Comparison of ENCODE assay signal across 1 cellular context in the genomic region with DNA sequence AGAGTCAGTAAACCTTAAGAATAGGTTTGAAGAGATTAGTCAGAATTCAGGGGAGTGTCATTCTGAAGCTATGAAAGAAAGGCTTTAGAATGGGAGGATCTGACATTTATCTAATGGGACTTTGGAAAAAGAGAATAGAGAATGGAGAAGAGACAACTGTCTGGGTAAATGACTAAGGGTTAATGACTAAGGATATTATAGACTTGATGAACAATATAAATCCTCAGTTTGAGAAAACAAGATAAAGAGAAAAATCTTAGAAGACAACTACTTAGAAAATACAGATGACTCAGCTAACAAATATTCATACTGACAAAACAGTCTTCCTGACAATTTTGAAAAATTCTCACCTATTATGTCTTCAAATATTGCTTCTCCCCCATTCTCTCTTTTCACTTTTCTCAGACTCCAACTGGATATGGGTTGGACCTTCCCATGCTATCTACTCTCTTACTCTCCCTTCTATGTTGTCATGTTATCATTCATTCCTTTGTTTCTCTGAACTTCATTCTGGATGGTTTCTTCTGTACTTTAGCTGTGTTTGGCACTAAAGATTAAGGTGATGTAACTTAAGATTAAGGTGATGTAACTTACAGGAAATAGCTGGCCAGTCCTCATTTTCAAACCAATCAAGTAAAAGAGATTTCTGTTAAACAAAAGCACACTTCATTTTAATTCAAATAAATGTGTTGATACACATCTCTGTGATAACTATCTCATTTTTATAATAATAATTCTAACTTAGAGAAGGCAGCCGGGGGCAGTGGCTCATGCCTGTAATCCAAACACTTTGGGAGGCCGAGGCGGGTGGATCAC.
TF ChIP-seq lines count a peak whose summit lies in the region.

No MANE protein-coding gene starts in this region.

TF ChIP-seq in K562, 482 proteins besides CTCF, POLR2A, EP300 and RAD21 (continued from another document and continues in another):
- TF ChIP-seq, protein P1, sequence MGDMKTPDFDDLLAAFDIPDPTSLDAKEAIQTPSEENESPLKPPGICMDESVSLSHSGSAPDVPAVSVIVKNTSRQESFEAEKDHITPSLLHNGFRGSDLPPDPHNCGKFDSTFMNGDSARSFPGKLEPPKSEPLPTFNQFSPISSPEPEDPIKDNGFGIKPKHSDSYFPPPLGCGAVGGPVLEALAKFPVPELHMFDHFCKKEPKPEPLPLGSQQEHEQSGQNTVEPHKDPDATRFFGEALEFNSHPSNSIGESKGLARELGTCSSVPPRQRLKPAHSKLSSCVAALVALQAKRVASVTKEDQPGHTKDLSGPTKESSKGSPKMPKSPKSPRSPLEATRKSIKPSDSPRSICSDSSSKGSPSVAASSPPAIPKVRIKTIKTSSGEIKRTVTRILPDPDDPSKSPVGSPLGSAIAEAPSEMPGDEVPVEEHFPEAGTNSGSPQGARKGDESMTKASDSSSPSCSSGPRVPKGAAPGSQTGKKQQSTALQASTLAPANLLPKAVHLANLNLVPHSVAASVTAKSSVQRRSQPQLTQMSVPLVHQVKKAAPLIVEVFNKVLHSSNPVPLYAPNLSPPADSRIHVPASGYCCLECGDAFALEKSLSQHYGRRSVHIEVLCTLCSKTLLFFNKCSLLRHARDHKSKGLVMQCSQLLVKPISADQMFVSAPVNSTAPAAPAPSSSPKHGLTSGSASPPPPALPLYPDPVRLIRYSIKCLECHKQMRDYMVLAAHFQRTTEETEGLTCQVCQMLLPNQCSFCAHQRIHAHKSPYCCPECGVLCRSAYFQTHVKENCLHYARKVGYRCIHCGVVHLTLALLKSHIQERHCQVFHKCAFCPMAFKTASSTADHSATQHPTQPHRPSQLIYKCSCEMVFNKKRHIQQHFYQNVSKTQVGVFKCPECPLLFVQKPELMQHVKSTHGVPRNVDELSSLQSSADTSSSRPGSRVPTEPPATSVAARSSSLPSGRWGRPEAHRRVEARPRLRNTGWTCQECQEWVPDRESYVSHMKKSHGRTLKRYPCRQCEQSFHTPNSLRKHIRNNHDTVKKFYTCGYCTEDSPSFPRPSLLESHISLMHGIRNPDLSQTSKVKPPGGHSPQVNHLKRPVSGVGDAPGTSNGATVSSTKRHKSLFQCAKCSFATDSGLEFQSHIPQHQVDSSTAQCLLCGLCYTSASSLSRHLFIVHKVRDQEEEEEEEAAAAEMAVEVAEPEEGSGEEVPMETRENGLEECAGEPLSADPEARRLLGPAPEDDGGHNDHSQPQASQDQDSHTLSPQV (IDR thresholded peaks at IDR 0.05), result peak; percentile 71
- TF ChIP-seq PTRF (tag; IDR thresholded peaks at IDR 0.05) (no peak), NR0B1 (IDR thresholded peaks at IDR 0.05; ENCODE audit: partially characterized antibody) (no peak), PTTG1 (tag; IDR thresholded peaks at IDR 0.05; ENCODE audit: low read depth) (0 out of 2 replicates have a peak, but pooled peaks have one; percentile 18), DPF2 (IDR thresholded peaks at IDR 0.05) (peak; percentile 96), MAFF (IDR thresholded peaks at IDR 0.05; ENCODE audit: low read length) (0 out of 2 replicates have a peak, but pooled peaks have one; percentile 55), ZMIZ1 (IDR thresholded peaks at IDR 0.05; ENCODE audit: low read depth in 2 of 2, low read length in 2 of 2) (peak in 1 of 2 experiments; percentile 43; a peak in 1 of 4 replicates), ZNF282 (CRISPR knock-in tag; IDR thresholded peaks at IDR 0.05) (no peak), LEF1 (IDR thresholded peaks at IDR 0.05) (peak; percentile 88), RAD51 (IDR thresholded peaks at IDR 0.05; ENCODE audit: borderline replicate concordance, low read depth) (no peak), HOXB6 (CRISPR knock-in tag; IDR thresholded peaks at IDR 0.05; ENCODE audit: borderline replicate concordance) (no peak), SMAD4 (CRISPR knock-in tag; conservative IDR thresholded peaks at IDR 0.05) (peak; percentile 72; the same call in 1 of the 2 replicates), ZNF436 (CRISPR knock-in tag; IDR thresholded peaks at IDR 0.05) (no peak), ZNF644 (tag; IDR thresholded peaks at IDR 0.05; ENCODE audit: low read depth) (peak; percentile 74; the same call in 1 of the 2 replicates), KAT8 (IDR thresholded peaks at IDR 0.05; ENCODE audit: low read depth) (no peak), TEAD2 (tag; IDR thresholded peaks at IDR 0.05) (peak; percentile 53; the same call in 1 of the 2 replicates), CEBPG (CRISPR knock-in tag; IDR thresholded peaks at IDR 0.05) (peak; percentile 94), CEBPG (tag; conservative IDR thresholded peaks at IDR 0.05 in 1 of 2, IDR thresholded peaks at IDR 0.05 in 1 of 2) (peak; percentile 98 to 100), THAP12 (CRISPR knock-in tag; IDR thresholded peaks at IDR 0.05) (no peak), MYBL2 (IDR thresholded peaks at IDR 0.05; ENCODE audit: low read depth) (peak; percentile 65), MYBL2 (CRISPR knock-in tag; IDR thresholded peaks at IDR 0.05; ENCODE audit: borderline replicate concordance) (no peak), ZNF224 (CRISPR knock-in tag; IDR thresholded peaks at IDR 0.05) (no peak), L3MBTL2 (IDR thresholded peaks at IDR 0.05) (peak; percentile 60; the same call in 1 of the 2 replicates), NFE2 (IDR thresholded peaks at IDR 0.05; ENCODE audit: low read depth) (peak; percentile 41)
- TF ChIP-seq, protein P2, sequence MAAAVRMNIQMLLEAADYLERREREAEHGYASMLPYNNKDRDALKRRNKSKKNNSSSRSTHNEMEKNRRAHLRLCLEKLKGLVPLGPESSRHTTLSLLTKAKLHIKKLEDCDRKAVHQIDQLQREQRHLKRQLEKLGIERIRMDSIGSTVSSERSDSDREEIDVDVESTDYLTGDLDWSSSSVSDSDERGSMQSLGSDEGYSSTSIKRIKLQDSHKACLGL (CRISPR knock-in tag; IDR thresholded peaks at IDR 0.05; ENCODE audit: borderline replicate concordance, poor library complexity, severe bottlenecking), result no peak
- TF ChIP-seq, protein P3, sequence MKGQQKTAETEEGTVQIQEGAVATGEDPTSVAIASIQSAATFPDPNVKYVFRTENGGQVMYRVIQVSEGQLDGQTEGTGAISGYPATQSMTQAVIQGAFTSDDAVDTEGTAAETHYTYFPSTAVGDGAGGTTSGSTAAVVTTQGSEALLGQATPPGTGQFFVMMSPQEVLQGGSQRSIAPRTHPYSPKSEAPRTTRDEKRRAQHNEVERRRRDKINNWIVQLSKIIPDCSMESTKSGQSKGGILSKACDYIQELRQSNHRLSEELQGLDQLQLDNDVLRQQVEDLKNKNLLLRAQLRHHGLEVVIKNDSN (CRISPR knock-in tag; IDR thresholded peaks at IDR 0.05), result no peak
